In genomic region chr10:102306006-102306405, GRCh38 we compare ENCODE assay signal across 5 cellular contexts.
"Had no signal": no experiment of that assay in that cellular context is flagged by ENCODE, and none has a peak within 500 bp of the region (broad histone marks: within the 10 kb centered on the region; RNA-seq: fewer than 3 reads in every experiment).

No MANE protein-coding gene starts in this region.

- ATAC-seq: GM23338, K562 had no signal

- H3K4me3 ChIP-seq: GM23338, K562 had no signal

- DNase-seq: H9, HCEC 1CT, IMR-90 had no signal

- H3K4me3 Mint-ChIP-seq: GM23338, H9 had no signal

- H3K27ac Mint-ChIP-seq: GM23338, H9 had no signal
